ENCODE assay signal across 1 cellular context in the genomic region with DNA sequence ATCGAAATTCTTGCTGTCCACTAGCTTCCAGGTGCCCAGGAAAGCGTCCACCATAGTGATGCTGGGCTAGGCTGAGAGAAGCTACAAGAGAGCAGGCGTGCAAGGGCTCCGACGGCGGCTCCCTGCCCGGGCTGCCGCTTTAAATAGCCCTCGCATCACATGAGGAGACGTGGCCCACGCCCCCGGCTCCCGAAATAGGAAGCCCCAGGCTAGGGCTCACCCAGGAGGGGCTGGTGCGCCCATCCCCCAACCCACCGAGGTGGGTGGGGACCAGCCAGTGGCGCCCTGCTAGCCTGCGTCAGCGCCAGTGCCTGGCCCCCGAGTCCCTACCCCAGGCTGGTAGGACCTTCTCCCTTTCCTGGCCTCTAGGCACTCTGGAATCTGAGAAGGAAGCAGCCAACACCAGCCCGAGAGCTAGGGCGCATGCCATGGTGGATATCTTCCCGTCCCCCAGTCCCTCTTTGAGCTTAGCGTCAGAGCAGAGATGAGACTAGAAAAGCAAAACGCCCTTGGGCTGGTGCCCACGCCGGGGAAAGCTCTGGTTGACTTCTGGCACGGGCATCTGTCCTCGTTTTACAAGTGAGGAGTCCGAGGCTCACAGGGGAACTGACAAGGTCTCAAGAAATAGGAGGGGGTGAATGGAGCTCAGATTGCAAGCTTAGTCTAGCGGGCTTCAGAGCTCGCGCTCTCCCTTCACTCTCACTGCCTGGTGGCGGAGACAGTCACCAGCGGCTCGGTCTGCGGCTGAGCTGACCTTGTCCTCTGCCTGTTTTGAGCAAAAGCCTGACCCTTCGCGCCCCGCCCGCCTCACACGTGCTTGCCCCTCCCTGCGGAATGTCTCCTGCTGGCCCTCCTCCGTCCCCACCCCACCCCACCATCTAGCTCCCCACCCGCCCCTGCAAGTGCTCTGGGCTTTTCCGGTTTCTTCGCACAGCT.
TF ChIP-seq lines count a peak whose summit lies in the region.

A gene (minus strand): TSS at position 116 of the 936 bp plus-strand sequence. CDS start 62 bp downstream, at position 54.

TF ChIP-seq in HepG2, 621 proteins besides CTCF, POLR2A, EP300 and RAD21 (continued from another document and continues in another):
- TF ChIP-seq TBX2 (CRISPR knock-in tag; IDR thresholded peaks at IDR 0.05; ENCODE audit: borderline replicate concordance) (peak; percentile 54; the same call in 1 of the 2 replicates), ZNF644 (CRISPR knock-in tag; IDR thresholded peaks at IDR 0.05; ENCODE audit: low read depth) (no peak), GZF1 (CRISPR knock-in tag; IDR thresholded peaks at IDR 0.05) (no peak), SP5 (CRISPR knock-in tag; IDR thresholded peaks at IDR 0.05; ENCODE audit: borderline replicate concordance, low read depth) (peak; percentile 57; the same call in 1 of the 2 replicates), ZNF292 (CRISPR knock-in tag; IDR thresholded peaks at IDR 0.05; ENCODE audit: borderline replicate concordance, low read depth) (peak; percentile 83; the same call in 1 of the 2 replicates), SOX6 (IDR thresholded peaks at IDR 0.05) (no peak), SOX6 (CRISPR knock-in tag; IDR thresholded peaks at IDR 0.05) (0 out of 2 replicates have a peak, but pooled peaks have one; percentile 21), ZNF337 (CRISPR knock-in tag; IDR thresholded peaks at IDR 0.05; ENCODE audit: borderline replicate concordance, low read depth) (0 out of 2 replicates have a peak, but pooled peaks have one; percentile 25), MEIS2 (CRISPR knock-in tag; IDR thresholded peaks at IDR 0.05) (peak; percentile 51; the same call in 1 of the 2 replicates), ZNF451 (CRISPR knock-in tag; IDR thresholded peaks at IDR 0.05) (peak; percentile 13; the same call in 1 of the 2 replicates), ZNF484 (CRISPR knock-in tag; IDR thresholded peaks at IDR 0.05; ENCODE audit: borderline replicate concordance, low read depth) (no peak), HNF4G (IDR thresholded peaks at IDR 0.05; ENCODE audit: borderline replicate concordance, low read depth, low read length) (no peak), HNF4G (CRISPR knock-in tag; IDR thresholded peaks at IDR 0.05; ENCODE audit: borderline replicate concordance, low read depth) (no peak), ESRRA (CRISPR knock-in tag; IDR thresholded peaks at IDR 0.05; ENCODE audit: low read depth) (peak; percentile 69; the same call in 1 of the 2 replicates), FOXP1 (IDR thresholded peaks at IDR 0.05) (no peak), FOXP1 (CRISPR knock-in tag; IDR thresholded peaks at IDR 0.05) (no peak), ELF3 (CRISPR knock-in tag; IDR thresholded peaks at IDR 0.05) (0 out of 2 replicates have a peak, but pooled peaks have one; percentile 26), ZNF746 (CRISPR knock-in tag; IDR thresholded peaks at IDR 0.05) (peak; percentile 79; the same call in 1 of the 2 replicates), ZNF263 (CRISPR knock-in tag; IDR thresholded peaks at IDR 0.05) (no peak), MIER2 (CRISPR knock-in tag; IDR thresholded peaks at IDR 0.05) (no peak), BORCS8-MEF2B (CRISPR knock-in tag; IDR thresholded peaks at IDR 0.05) (no peak), SAFB2 (CRISPR knock-in tag; IDR thresholded peaks at IDR 0.05; ENCODE audit: borderline replicate concordance, low read depth) (0 out of 2 replicates have a peak, but pooled peaks have one; percentile 24), ZNF552 (CRISPR knock-in tag; IDR thresholded peaks at IDR 0.05; ENCODE audit: borderline replicate concordance) (no peak), HNF4A (CRISPR knock-in tag; IDR thresholded peaks at IDR 0.05) (peak; percentile 53; the same call in 1 of the 2 replicates), BHLHE40 (IDR thresholded peaks at IDR 0.05; ENCODE audit: low read length) (peak; percentile 90), BRD4 (CRISPR knock-in tag; IDR thresholded peaks at IDR 0.05) (0 out of 2 replicates have a peak, but pooled peaks have one; percentile 22), TEAD3 (CRISPR knock-in tag; optimal IDR thresholded peaks at IDR 0.05; ENCODE audit: borderline replicate concordance) (peak; percentile 95), MEIS1 (CRISPR knock-in tag; IDR thresholded peaks at IDR 0.05; ENCODE audit: borderline replicate concordance) (no peak; the same call in 1 of the 2 replicates), MAFK (conservative IDR thresholded peaks at IDR 0.05 in 1 of 2, IDR thresholded peaks at IDR 0.05 in 1 of 2; ENCODE audit: low read length in 2 of 2) (no peak), HNRNPLL (IDR thresholded peaks at IDR 0.05; ENCODE audit: low read depth, low read length, poor library complexity, severe bottlenecking) (no peak), AGO2 (optimal IDR thresholded peaks at IDR 0.05; ENCODE audit: low read depth, low read length) (peak; percentile 67), NR2F1 (CRISPR knock-in tag; IDR thresholded peaks at IDR 0.05) (peak in 1 of 2 experiments; percentile 56; a peak in 1 of 4 replicates)
- TF ChIP-seq, protein P1, sequence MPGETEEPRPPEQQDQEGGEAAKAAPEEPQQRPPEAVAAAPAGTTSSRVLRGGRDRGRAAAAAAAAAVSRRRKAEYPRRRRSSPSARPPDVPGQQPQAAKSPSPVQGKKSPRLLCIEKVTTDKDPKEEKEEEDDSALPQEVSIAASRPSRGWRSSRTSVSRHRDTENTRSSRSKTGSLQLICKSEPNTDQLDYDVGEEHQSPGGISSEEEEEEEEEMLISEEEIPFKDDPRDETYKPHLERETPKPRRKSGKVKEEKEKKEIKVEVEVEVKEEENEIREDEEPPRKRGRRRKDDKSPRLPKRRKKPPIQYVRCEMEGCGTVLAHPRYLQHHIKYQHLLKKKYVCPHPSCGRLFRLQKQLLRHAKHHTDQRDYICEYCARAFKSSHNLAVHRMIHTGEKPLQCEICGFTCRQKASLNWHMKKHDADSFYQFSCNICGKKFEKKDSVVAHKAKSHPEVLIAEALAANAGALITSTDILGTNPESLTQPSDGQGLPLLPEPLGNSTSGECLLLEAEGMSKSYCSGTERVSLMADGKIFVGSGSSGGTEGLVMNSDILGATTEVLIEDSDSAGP (CRISPR knock-in tag; IDR thresholded peaks at IDR 0.05; ENCODE audit: borderline replicate concordance): 0 out of 2 replicates have a peak, but pooled peaks have one; percentile 43
- TF ChIP-seq, protein P2, sequence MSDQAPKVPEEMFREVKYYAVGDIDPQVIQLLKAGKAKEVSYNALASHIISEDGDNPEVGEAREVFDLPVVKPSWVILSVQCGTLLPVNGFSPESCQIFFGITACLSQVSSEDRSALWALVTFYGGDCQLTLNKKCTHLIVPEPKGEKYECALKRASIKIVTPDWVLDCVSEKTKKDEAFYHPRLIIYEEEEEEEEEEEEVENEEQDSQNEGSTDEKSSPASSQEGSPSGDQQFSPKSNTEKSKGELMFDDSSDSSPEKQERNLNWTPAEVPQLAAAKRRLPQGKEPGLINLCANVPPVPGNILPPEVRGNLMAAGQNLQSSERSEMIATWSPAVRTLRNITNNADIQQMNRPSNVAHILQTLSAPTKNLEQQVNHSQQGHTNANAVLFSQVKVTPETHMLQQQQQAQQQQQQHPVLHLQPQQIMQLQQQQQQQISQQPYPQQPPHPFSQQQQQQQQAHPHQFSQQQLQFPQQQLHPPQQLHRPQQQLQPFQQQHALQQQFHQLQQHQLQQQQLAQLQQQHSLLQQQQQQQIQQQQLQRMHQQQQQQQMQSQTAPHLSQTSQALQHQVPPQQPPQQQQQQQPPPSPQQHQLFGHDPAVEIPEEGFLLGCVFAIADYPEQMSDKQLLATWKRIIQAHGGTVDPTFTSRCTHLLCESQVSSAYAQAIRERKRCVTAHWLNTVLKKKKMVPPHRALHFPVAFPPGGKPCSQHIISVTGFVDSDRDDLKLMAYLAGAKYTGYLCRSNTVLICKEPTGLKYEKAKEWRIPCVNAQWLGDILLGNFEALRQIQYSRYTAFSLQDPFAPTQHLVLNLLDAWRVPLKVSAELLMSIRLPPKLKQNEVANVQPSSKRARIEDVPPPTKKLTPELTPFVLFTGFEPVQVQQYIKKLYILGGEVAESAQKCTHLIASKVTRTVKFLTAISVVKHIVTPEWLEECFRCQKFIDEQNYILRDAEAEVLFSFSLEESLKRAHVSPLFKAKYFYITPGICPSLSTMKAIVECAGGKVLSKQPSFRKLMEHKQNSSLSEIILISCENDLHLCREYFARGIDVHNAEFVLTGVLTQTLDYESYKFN (CRISPR knock-in tag; conservative IDR thresholded peaks at IDR 0.05): 0 out of 2 replicates have a peak, but pooled peaks have one; percentile 23
- TF ChIP-seq, protein P3, sequence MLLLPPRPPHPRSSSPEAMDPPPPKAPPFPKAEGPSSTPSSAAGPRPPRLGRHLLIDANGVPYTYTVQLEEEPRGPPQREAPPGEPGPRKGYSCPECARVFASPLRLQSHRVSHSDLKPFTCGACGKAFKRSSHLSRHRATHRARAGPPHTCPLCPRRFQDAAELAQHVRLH (CRISPR knock-in tag; IDR thresholded peaks at IDR 0.05; ENCODE audit: borderline replicate concordance, low read depth): peak; percentile 52; the same call in 1 of the 2 replicates
- TF ChIP-seq, protein P4, sequence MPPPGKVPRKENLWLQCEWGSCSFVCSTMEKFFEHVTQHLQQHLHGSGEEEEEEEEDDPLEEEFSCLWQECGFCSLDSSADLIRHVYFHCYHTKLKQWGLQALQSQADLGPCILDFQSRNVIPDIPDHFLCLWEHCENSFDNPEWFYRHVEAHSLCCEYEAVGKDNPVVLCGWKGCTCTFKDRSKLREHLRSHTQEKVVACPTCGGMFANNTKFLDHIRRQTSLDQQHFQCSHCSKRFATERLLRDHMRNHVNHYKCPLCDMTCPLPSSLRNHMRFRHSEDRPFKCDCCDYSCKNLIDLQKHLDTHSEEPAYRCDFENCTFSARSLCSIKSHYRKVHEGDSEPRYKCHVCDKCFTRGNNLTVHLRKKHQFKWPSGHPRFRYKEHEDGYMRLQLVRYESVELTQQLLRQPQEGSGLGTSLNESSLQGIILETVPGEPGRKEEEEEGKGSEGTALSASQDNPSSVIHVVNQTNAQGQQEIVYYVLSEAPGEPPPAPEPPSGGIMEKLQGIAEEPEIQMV (CRISPR knock-in tag; IDR thresholded peaks at IDR 0.05; ENCODE audit: low read depth): 0 out of 2 replicates have a peak, but pooled peaks have one; percentile 44
- TF ChIP-seq, protein P5, sequence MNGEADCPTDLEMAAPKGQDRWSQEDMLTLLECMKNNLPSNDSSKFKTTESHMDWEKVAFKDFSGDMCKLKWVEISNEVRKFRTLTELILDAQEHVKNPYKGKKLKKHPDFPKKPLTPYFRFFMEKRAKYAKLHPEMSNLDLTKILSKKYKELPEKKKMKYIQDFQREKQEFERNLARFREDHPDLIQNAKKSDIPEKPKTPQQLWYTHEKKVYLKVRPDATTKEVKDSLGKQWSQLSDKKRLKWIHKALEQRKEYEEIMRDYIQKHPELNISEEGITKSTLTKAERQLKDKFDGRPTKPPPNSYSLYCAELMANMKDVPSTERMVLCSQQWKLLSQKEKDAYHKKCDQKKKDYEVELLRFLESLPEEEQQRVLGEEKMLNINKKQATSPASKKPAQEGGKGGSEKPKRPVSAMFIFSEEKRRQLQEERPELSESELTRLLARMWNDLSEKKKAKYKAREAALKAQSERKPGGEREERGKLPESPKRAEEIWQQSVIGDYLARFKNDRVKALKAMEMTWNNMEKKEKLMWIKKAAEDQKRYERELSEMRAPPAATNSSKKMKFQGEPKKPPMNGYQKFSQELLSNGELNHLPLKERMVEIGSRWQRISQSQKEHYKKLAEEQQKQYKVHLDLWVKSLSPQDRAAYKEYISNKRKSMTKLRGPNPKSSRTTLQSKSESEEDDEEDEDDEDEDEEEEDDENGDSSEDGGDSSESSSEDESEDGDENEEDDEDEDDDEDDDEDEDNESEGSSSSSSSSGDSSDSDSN (CRISPR knock-in tag; IDR thresholded peaks at IDR 0.05): peak; percentile 24; the same call in 1 of the 2 replicates
- TF ChIP-seq, protein P6, sequence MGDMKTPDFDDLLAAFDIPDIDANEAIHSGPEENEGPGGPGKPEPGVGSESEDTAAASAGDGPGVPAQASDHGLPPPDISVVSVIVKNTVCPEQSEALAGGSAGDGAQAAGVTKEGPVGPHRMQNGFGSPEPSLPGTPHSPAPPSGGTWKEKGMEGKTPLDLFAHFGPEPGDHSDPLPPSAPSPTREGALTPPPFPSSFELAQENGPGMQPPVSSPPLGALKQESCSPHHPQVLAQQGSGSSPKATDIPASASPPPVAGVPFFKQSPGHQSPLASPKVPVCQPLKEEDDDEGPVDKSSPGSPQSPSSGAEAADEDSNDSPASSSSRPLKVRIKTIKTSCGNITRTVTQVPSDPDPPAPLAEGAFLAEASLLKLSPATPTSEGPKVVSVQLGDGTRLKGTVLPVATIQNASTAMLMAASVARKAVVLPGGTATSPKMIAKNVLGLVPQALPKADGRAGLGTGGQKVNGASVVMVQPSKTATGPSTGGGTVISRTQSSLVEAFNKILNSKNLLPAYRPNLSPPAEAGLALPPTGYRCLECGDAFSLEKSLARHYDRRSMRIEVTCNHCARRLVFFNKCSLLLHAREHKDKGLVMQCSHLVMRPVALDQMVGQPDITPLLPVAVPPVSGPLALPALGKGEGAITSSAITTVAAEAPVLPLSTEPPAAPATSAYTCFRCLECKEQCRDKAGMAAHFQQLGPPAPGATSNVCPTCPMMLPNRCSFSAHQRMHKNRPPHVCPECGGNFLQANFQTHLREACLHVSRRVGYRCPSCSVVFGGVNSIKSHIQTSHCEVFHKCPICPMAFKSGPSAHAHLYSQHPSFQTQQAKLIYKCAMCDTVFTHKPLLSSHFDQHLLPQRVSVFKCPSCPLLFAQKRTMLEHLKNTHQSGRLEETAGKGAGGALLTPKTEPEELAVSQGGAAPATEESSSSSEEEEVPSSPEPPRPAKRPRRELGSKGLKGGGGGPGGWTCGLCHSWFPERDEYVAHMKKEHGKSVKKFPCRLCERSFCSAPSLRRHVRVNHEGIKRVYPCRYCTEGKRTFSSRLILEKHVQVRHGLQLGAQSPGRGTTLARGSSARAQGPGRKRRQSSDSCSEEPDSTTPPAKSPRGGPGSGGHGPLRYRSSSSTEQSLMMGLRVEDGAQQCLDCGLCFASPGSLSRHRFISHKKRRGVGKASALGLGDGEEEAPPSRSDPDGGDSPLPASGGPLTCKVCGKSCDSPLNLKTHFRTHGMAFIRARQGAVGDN (CRISPR knock-in tag; IDR thresholded peaks at IDR 0.05): peak; percentile 87
- TF ChIP-seq, protein P7, sequence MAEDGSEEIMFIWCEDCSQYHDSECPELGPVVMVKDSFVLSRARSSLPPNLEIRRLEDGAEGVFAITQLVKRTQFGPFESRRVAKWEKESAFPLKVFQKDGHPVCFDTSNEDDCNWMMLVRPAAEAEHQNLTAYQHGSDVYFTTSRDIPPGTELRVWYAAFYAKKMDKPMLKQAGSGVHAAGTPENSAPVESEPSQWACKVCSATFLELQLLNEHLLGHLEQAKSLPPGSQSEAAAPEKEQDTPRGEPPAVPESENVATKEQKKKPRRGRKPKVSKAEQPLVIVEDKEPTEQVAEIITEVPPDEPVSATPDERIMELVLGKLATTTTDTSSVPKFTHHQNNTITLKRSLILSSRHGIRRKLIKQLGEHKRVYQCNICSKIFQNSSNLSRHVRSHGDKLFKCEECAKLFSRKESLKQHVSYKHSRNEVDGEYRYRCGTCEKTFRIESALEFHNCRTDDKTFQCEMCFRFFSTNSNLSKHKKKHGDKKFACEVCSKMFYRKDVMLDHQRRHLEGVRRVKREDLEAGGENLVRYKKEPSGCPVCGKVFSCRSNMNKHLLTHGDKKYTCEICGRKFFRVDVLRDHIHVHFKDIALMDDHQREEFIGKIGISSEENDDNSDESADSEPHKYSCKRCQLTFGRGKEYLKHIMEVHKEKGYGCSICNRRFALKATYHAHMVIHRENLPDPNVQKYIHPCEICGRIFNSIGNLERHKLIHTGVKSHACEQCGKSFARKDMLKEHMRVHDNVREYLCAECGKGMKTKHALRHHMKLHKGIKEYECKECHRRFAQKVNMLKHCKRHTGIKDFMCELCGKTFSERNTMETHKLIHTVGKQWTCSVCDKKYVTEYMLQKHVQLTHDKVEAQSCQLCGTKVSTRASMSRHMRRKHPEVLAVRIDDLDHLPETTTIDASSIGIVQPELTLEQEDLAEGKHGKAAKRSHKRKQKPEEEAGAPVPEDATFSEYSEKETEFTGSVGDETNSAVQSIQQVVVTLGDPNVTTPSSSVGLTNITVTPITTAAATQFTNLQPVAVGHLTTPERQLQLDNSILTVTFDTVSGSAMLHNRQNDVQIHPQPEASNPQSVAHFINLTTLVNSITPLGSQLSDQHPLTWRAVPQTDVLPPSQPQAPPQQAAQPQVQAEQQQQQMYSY (CRISPR knock-in tag; IDR thresholded peaks at IDR 0.05): no peak
